In the genomic region with DNA sequence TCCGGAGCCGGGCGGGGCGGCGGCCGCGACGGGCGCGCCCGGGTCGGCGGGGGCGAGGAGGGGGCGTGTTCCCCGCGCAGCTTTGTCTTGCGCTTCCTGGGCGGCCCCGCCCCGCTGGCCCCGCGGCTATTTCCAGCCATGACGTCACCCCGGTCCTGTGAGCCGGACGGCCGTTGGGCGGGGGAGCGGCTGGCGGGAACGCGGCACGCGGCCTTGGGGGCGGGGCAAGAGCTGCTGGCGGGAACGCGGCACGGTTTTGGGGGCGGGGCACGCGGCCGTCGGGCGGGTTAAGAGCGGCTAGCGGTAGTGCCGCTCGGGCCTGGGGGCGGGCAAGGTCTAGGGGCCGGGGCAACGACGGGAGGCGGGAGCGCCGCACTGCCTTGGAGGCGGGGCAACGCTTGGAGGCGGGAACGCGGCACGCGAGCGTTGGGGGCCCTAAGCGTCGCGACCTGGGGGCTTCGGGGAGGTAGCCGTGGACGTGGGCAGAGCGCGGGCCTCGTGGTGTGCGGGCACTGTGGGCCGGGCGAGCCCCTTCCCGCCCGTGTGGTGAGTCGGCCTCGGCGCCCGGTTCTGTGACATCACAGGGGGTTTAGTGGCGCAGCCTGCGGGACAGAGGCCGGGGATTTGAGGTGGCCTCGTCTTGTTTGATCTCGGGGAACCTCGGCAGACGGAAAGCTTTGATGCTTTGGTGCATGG, we compare ENCODE assay signal across 8 cellular contexts. TPM values are rescaled to one million over a fixed set of nuclear protein-coding genes. Genes with fewer than 3 reads are reported as not detected.
DNase-seq lines count a peak whose midpoint lies in the region; ATAC-seq and TF ChIP-seq lines count a peak whose summit lies in the region.

No MANE protein-coding gene starts in this region.

- no peaks in the 10 kb centered on the region for H3K36me3 ChIP-seq in colonic mucosa

- H3K9me3 ChIP-seq in colonic mucosa, result no peaks in the 10 kb centered on the region

- no peak for TF ChIP-seq CTCF in colonic mucosa (IDR thresholded peaks at IDR 0.05)

- no peaks in the 10 kb centered on the region for H3K4me1 ChIP-seq in colonic mucosa

- intact Hi-C loops in colonic mucosa (cut with DNase I), result no loop called here

- H3K9ac ChIP-seq in colonic mucosa (ENCODE audit: low read depth in 2 of 2, low read length in 2 of 2), result peak overlapping the region in 1 of 2 donors; percentile 98

- peak; percentile 44 for ATAC-seq in HG03066 (IDR thresholded peaks at IDR 0.05; ENCODE audit: low read depth, unreplicated experiment)

- H3K4me3 ChIP-seq in colonic mucosa, result peak overlapping the region; percentile 44

- H3K27me3 ChIP-seq in colonic mucosa, result no peaks in the 10 kb centered on the region

- DNase-seq in NCI-H2107 (lab: John Stamatoyannopoulos, UW) (peak; percentile 32), NCI-H2107 treated with DMSO at 0.1 percent for 48 hours (lab: John Stamatoyannopoulos, UW; ENCODE audit: unreplicated experiment) (no peak), NCI-H226 (peak; percentile 91), colonic mucosa (peak; percentile 97), left kidney (ENCODE audit: low read depth, low spot score) (peak; percentile 97)
- peak; percentile 87 for DNase-seq in activated CD4-positive, alpha-beta T cell treated with anti-CD3 and anti-CD28 coated beads, Interleukin-2, amount 50 U/mL, for 1 hour
- DNase-seq in stimulated activated CD4-positive, alpha-beta T cell treated with anti-CD3 and anti-CD28 coated beads, Interleukin-1b, Interleukin-23, amount 100 ng/mL, for 1 hour (ENCODE audit: low read depth in 2 of 2), result peak; percentile 77 to 95

- peak overlapping the region; percentile 76 for H3K27ac ChIP-seq in colonic mucosa

RNA-seq across cellular contexts. Expression of gene KLF11, which starts 0.7 kb away (rescaled TPM):
- total RNA-seq in colonic mucosa, result 10 to 100 TPM in 1 of 2 donors, 1 to 10 TPM in 1; 6.6 to 11.2 TPM

RNA-seq across cellular contexts. Expression of gene CYS1, which starts 36.2 kb away (rescaled TPM):
- total RNA-seq in colonic mucosa, result 1 to 10 TPM in 1 of 2 donors, under 1 TPM in 1; 0.52 to 2.5 TPM
